Comparison of ENCODE assay signal across 1 cellular context in the genomic region with DNA sequence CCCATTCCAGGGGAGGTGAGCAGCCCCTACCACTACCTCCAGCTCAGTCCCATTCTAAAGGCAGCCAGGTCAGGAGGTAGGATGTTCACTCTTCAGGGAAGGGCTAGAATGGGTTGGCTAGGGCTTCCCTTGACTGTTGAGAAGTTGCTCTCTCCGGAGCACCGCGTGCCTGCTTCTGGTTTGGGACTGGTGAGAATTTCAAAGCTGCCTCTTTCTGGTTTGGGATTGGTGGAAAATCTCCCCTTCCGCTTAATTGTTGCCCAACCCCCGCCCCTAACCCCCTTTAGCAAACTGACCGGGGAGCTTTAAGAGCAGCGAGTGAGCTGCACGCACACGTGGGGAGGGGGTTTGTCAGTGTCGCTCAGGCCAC.
A peak's percentile ranks its signal among the peaks of the same experiment; 100 is the strongest.
TF ChIP-seq lines count a peak whose summit lies in the region.

No MANE protein-coding gene starts in this region.

TF ChIP-seq in GM23338, 12 proteins besides CTCF, POLR2A, EP300 and RAD21 (continued from another document):
- TF ChIP-seq, protein P1, sequence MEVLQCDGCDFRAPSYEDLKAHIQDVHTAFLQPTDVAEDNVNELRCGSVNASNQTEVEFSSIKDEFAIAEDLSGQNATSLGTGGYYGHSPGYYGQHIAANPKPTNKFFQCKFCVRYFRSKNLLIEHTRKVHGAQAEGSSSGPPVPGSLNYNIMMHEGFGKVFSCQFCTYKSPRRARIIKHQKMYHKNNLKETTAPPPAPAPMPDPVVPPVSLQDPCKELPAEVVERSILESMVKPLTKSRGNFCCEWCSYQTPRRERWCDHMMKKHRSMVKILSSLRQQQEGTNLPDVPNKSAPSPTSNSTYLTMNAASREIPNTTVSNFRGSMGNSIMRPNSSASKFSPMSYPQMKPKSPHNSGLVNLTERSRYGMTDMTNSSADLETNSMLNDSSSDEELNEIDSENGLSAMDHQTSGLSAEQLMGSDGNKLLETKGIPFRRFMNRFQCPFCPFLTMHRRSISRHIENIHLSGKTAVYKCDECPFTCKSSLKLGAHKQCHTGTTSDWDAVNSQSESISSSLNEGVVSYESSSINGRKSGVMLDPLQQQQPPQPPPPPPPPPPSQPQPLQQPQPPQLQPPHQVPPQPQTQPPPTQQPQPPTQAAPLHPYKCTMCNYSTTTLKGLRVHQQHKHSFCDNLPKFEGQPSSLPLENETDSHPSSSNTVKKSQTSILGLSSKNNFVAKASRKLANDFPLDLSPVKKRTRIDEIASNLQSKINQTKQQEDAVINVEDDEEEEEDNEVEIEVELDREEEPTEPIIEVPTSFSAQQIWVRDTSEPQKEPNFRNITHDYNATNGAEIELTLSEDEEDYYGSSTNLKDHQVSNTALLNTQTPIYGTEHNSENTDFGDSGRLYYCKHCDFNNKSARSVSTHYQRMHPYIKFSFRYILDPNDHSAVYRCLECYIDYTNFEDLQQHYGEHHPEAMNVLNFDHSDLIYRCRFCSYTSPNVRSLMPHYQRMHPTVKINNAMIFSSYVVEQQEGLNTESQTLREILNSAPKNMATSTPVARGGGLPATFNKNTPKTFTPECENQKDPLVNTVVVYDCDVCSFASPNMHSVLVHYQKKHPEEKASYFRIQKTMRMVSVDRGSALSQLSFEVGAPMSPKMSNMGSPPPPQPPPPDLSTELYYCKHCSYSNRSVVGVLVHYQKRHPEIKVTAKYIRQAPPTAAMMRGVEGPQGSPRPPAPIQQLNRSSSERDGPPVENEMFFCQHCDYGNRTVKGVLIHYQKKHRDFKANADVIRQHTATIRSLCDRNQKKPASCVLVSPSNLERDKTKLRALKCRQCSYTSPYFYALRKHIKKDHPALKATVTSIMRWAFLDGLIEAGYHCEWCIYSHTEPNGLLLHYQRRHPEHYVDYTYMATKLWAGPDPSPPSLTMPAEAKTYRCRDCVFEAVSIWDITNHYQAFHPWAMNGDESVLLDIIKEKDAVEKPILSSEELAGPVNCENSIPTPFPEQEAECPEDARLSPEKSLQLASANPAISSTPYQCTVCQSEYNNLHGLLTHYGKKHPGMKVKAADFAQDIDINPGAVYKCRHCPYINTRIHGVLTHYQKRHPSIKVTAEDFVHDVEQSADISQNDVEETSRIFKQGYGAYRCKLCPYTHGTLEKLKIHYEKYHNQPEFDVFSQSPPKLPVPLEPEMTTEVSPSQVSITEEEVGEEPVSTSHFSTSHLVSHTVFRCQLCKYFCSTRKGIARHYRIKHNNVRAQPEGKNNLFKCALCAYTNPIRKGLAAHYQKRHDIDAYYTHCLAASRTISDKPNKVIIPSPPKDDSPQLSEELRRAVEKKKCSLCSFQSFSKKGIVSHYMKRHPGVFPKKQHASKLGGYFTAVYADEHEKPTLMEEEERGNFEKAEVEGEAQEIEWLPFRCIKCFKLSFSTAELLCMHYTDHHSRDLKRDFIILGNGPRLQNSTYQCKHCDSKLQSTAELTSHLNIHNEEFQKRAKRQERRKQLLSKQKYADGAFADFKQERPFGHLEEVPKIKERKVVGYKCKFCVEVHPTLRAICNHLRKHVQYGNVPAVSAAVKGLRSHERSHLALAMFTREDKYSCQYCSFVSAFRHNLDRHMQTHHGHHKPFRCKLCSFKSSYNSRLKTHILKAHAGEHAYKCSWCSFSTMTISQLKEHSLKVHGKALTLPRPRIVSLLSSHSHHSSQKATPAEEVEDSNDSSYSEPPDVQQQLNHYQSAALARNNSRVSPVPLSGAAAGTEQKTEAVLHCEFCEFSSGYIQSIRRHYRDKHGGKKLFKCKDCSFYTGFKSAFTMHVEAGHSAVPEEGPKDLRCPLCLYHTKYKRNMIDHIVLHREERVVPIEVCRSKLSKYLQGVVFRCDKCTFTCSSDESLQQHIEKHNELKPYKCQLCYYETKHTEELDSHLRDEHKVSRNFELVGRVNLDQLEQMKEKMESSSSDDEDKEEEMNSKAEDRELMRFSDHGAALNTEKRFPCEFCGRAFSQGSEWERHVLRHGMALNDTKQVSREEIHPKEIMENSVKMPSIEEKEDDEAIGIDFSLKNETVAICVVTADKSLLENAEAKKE (CRISPR knock-in tag; IDR thresholded peaks at IDR 0.05), result no peak
- TF ChIP-seq POLR2AphosphoS5 (IDR thresholded peaks at IDR 0.05; ENCODE audit: low read depth) (peak; percentile 20; the same call in 1 of the 2 replicates), ZNF114 (CRISPR knock-in tag; IDR thresholded peaks at IDR 0.05) (no peak), STAT1 (IDR thresholded peaks at IDR 0.05; ENCODE audit: unreplicated experiment) (no peak)
TF ChIP-seq in GM23338: peak in this region for 1.
